In genomic region chr3:80663426-80663825, GRCh38 we compare ENCODE assay signal across 29 cellular contexts.
"Had no signal": no experiment of that assay in that cellular context is flagged by ENCODE, and none has a peak within 500 bp of the region (broad histone marks: within the 10 kb centered on the region; RNA-seq: fewer than 3 reads in every experiment).

No MANE protein-coding gene starts in this region.

- H3K27ac Mint-ChIP-seq: immature natural killer cell; naive thymus-derived CD8-positive, alpha-beta T cell; nephron; neural progenitor cell; stimulated activated effector memory CD8-positive, alpha-beta T cell treated with anti-CD3 and anti-CD28 coated beads, Interleukin-12 subunit alpha, Interleukin-12 subunit beta, amount 100 ng/mL, for 72 hours; stimulated activated naive CD8-positive, alpha-beta T cell treated with anti-CD3 and anti-CD28 coated beads, Interleukin-15, Interleukin-2, amounts not matched to agents 100 ng/mL and 50 ng/mL, for 24 hours had no signal

- H3K27me3 Mint-ChIP-seq: naive thymus-derived CD8-positive, alpha-beta T cell; stimulated activated naive CD8-positive, alpha-beta T cell treated with anti-CD3 and anti-CD28 coated beads, Interleukin-15, Interleukin-2, amounts not matched to agents 100 ng/mL and 50 ng/mL, for 24 hours had no signal

- H3K9me3 ChIP-seq: neutrophil, thoracic aorta had no signal

- FAIRE-seq: urothelium cell line had no signal

- H3K36me3 ChIP-seq: left lung, lower lobe of right lung, neural progenitor cell, neutrophil, spleen, suprapubic skin, thoracic aorta, tibial artery, upper lobe of right lung had no signal

- ATAC-seq: left colon; left lung; lower lobe of right lung; naive thymus-derived CD8-positive, alpha-beta T cell; right cardiac atrium; sciatic nerve; stimulated activated effector memory CD8-positive, alpha-beta T cell treated with anti-CD3 and anti-CD28 coated beads, Interleukin-12 subunit alpha, Interleukin-12 subunit beta, amount 100 ng/mL, for 72 hours; upper lobe of right lung had no signal

- H3K4me1 ChIP-seq: left lung, lower lobe of right lung, neural progenitor cell, parathyroid adenoma, spleen, suprapubic skin, tibial artery, upper lobe of right lung had no signal

- H3K4me3 ChIP-seq: left lung, lower lobe of right lung, neural progenitor cell, skin epidermis, spleen, suprapubic skin, thoracic aorta, tibial artery, upper lobe of right lung had no signal

- H3K4me1 Mint-ChIP-seq: immature natural killer cell; naive thymus-derived CD8-positive, alpha-beta T cell; nephron; neural progenitor cell; stimulated activated effector memory CD8-positive, alpha-beta T cell treated with anti-CD3 and anti-CD28 coated beads, Interleukin-12 subunit alpha, Interleukin-12 subunit beta, amount 100 ng/mL, for 72 hours had no signal

- H3K4me3 Mint-ChIP-seq: immature natural killer cell; naive thymus-derived CD8-positive, alpha-beta T cell; nephron; neural progenitor cell; stimulated activated effector memory CD8-positive, alpha-beta T cell treated with anti-CD3 and anti-CD28 coated beads, Interleukin-12 subunit alpha, Interleukin-12 subunit beta, amount 100 ng/mL, for 72 hours; stimulated activated naive CD8-positive, alpha-beta T cell treated with anti-CD3 and anti-CD28 coated beads, Interleukin-15, Interleukin-2, amounts not matched to agents 100 ng/mL and 50 ng/mL, for 24 hours had no signal

- H3K36me3 Mint-ChIP-seq: stimulated activated effector memory CD8-positive, alpha-beta T cell treated with anti-CD3 and anti-CD28 coated beads, Interleukin-12 subunit alpha, Interleukin-12 subunit beta, amount 100 ng/mL, for 72 hours had no signal

- DNase-seq: hypothalamus; immature natural killer cell; kidney; left colon; left lung; lower lobe of right lung; mammary epithelial cell; mesenchymal stem cell; naive thymus-derived CD8-positive, alpha-beta T cell; occipital lobe; retina; right cardiac atrium; spleen; stimulated activated CD4-positive, alpha-beta T cell treated with anti-CD3 and anti-CD28 coated beads, Interleukin-4, amount 100 ng/mL, for 24 hours; stimulated activated naive CD4-positive, alpha-beta T cell; tibial artery; trophoblast cell; upper lobe of right lung had no signal

- H3K27me3 ChIP-seq: left lung, neural progenitor cell, neutrophil, spleen, suprapubic skin, tibial artery, upper lobe of right lung had no signal

- H3K27ac ChIP-seq: left lung, lower lobe of right lung, neural progenitor cell, neutrophil, parathyroid adenoma, skin epidermis, spleen, suprapubic skin, thoracic aorta, tibial artery, upper lobe of right lung had no signal
